ENCODE assay signal across 1 cellular context in the genomic region with DNA sequence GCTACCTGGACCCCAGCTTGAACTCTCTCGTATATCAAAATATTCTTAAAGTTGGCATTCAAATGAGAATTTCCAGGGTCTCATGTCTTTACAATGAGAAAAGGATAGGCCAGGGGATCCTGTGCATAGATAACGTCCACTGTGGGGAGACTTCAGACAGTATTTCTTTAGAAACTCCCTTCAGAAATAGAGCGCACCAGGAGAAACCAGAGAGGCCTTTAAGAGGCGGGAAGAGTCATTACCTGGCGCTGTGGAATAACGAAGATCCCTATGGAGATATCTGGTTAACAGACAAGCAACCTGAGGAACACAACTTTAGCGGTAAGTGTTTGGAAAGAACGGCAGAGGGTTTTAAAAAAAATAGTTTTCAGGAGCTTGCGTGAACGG.
TF ChIP-seq lines count a peak whose summit lies in the region.

No MANE protein-coding gene starts in this region.

TF ChIP-seq in WTC11, 78 proteins besides CTCF, POLR2A, EP300 and RAD21 (continued from another document):
- TF ChIP-seq, protein P1, sequence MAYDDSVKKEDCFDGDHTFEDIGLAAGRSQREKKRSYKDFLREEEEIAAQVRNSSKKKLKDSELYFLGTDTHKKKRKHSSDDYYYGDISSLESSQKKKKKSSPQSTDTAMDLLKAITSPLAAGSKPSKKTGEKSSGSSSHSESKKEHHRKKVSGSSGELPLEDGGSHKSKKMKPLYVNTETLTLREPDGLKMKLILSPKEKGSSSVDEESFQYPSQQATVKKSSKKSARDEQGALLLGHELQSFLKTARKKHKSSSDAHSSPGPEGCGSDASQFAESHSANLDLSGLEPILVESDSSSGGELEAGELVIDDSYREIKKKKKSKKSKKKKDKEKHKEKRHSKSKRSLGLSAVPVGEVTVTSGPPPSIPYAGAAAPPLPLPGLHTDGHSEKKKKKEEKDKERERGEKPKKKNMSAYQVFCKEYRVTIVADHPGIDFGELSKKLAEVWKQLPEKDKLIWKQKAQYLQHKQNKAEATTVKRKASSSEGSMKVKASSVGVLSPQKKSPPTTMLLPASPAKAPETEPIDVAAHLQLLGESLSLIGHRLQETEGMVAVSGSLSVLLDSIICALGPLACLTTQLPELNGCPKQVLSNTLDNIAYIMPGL (CRISPR knock-in tag; IDR thresholded peaks at IDR 0.05): no peak
- TF ChIP-seq, protein P2, sequence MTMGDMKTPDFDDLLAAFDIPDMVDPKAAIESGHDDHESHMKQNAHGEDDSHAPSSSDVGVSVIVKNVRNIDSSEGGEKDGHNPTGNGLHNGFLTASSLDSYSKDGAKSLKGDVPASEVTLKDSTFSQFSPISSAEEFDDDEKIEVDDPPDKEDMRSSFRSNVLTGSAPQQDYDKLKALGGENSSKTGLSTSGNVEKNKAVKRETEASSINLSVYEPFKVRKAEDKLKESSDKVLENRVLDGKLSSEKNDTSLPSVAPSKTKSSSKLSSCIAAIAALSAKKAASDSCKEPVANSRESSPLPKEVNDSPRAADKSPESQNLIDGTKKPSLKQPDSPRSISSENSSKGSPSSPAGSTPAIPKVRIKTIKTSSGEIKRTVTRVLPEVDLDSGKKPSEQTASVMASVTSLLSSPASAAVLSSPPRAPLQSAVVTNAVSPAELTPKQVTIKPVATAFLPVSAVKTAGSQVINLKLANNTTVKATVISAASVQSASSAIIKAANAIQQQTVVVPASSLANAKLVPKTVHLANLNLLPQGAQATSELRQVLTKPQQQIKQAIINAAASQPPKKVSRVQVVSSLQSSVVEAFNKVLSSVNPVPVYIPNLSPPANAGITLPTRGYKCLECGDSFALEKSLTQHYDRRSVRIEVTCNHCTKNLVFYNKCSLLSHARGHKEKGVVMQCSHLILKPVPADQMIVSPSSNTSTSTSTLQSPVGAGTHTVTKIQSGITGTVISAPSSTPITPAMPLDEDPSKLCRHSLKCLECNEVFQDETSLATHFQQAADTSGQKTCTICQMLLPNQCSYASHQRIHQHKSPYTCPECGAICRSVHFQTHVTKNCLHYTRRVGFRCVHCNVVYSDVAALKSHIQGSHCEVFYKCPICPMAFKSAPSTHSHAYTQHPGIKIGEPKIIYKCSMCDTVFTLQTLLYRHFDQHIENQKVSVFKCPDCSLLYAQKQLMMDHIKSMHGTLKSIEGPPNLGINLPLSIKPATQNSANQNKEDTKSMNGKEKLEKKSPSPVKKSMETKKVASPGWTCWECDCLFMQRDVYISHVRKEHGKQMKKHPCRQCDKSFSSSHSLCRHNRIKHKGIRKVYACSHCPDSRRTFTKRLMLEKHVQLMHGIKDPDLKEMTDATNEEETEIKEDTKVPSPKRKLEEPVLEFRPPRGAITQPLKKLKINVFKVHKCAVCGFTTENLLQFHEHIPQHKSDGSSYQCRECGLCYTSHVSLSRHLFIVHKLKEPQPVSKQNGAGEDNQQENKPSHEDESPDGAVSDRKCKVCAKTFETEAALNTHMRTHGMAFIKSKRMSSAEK (CRISPR knock-in tag; IDR thresholded peaks at IDR 0.05; ENCODE audit: borderline replicate concordance): no peak
- no peak for TF ChIP-seq RORB (CRISPR knock-in tag; IDR thresholded peaks at IDR 0.05)
- no peak for TF ChIP-seq NR3C1 (CRISPR knock-in tag; conservative IDR thresholded peaks at IDR 0.05; ENCODE audit: low read depth)
- TF ChIP-seq, protein P3, sequence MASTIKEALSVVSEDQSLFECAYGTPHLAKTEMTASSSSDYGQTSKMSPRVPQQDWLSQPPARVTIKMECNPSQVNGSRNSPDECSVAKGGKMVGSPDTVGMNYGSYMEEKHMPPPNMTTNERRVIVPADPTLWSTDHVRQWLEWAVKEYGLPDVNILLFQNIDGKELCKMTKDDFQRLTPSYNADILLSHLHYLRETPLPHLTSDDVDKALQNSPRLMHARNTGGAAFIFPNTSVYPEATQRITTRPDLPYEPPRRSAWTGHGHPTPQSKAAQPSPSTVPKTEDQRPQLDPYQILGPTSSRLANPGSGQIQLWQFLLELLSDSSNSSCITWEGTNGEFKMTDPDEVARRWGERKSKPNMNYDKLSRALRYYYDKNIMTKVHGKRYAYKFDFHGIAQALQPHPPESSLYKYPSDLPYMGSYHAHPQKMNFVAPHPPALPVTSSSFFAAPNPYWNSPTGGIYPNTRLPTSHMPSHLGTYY (CRISPR knock-in tag; IDR thresholded peaks at IDR 0.05): no peak
- TF ChIP-seq ZNF396 (CRISPR knock-in tag; IDR thresholded peaks at IDR 0.05; ENCODE audit: borderline replicate concordance): no peak
- no peak for TF ChIP-seq ELF4 (CRISPR knock-in tag; IDR thresholded peaks at IDR 0.05; ENCODE audit: low read depth)
TF ChIP-seq in WTC11: peak in this region for 0.
